Comparison of ENCODE assay signal across 8 cellular contexts in the genomic region with DNA sequence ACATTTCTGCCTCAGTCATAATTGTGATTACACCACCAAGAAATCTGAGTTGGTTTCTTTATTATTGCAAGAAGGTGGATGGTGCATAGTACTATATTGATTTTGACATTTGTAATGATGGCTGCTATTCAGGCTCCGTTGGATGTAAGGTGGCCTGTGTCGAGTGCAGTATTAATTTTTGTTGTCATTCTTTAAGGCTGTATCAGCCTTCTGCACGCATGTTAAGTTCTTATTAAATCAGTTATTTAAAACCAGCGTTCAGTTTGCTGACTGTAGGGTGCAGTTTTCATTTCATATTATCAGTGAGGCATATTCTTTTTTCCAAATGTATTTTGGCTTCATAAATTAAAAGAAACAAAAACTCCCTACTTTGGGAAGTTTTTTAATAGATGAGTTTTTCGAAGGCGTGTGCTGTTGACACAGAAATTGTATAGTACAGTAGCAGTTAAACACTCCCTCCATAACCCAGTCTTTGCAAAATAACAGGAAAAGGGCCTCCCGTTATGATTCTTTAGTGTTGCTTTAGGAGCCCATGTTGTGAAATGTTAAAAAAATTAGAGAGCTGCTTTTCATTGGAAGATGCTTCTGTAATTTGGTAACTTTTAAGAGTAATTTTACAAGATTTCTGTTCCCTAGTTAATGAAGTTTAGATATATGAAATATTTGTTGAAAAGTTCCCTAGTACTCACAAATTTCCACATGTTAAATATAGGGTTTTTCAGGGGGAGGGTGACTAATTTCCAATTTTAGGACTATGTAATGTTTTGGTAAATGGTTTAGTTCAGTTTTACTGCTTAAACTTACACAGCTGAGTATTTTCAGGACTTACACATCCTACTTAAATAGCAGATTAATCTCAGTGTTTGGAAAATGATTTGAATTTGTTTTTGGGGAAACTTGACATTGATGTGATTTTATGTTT. TPM values are rescaled to one million over a fixed set of nuclear protein-coding genes. Genes with fewer than 3 reads are reported as not detected.
DNase-seq lines count a peak whose midpoint lies in the region; ATAC-seq and TF ChIP-seq lines count a peak whose summit lies in the region.

No MANE protein-coding gene starts in this region.

- WGBS in prostate gland: 4% methylated on average over 7 of the region's 7 CpGs

- CTCF ChIA-PET in Panc1 (lab: Charles Lee): no interaction called here

- intact Hi-C loops in Panc1 (cut with micrococcal nuclease; ENCODE audit: unreplicated experiment): loop anchor here (5.0 kb wide), 1 partner anchor 118 kb away; a partner anchor contains a TSS
- intact Hi-C loops in prostate gland (cut with DNase I): no loop called here

- no peak for TF ChIP-seq POLR2A in prostate gland (IDR thresholded peaks at IDR 0.05)

- H3K9me3 ChIP-seq in Panc1 (ENCODE audit: control insufficient read depth, insufficient read depth, low read depth, low read length) (no peaks in the 10 kb centered on the region), prostate gland (no peaks in the 10 kb centered on the region)

- no TSS peak for BruUV-seq in Panc1 (replicated peaks; lab: Mats Ljungman, UMichigan)

- H3K4me3 ChIP-seq in Panc1 (ENCODE audit: low read depth in 2 of 2, low read length in 2 of 2): peak overlapping the region; percentile 90
- peak overlapping the region; percentile 89 for H3K4me3 ChIP-seq in epithelial cell of proximal tubule (ENCODE audit: low read depth, low read length)
- H3K4me3 ChIP-seq in prostate gland: peak overlapping the region; percentile 85 to 95

- H3K27ac ChIP-seq in Panc1 (ENCODE audit: low read length): peak overlapping the region; percentile 93
- peak overlapping the region; percentile 99 to 100 for H3K27ac ChIP-seq in prostate gland

- DNase-seq in ELR (ENCODE audit: low read depth) (peak; percentile 39), Panc1 (ENCODE audit: low read depth, low spot score) (no peak), epithelial cell of proximal tubule (ENCODE audit: low read depth) (no peak), prostate gland (ENCODE audit: low spot score) (no peak), NCI-H2227 treated with DMSO at 0.1 percent for 48 hours (lab: John Stamatoyannopoulos, UW) (no peak)
- no peak for DNase-seq in activated CD8-positive, alpha-beta memory T cell treated with anti-CD3 and anti-CD28 coated beads, Interleukin-2, amount 50 U/mL, for 4 hours

- H3K36me3 ChIP-seq in Panc1 (ENCODE audit: control insufficient read depth, insufficient read depth, low read length) (peaks cover 2% of the 10 kb centered on the region), prostate gland (no peaks in the 10 kb centered on the region)

- H3K4me1 ChIP-seq in Panc1 (ENCODE audit: control insufficient read depth, insufficient read depth, low read length): peaks cover 17% of the 10 kb centered on the region
- no peaks in the 10 kb centered on the region for H3K4me1 ChIP-seq in prostate gland (replicated peaks)

- H3K27me3 ChIP-seq in Panc1 (ENCODE audit: control insufficient read depth, insufficient read depth, low read length) (no peaks in the 10 kb centered on the region), prostate gland (replicated peaks; ENCODE audit: insufficient read depth) (no peaks in the 10 kb centered on the region)

- TF ChIP-seq CTCF in Panc1 (IDR thresholded peaks at IDR 0.05): no peak
- no peak for TF ChIP-seq CTCF in epithelial cell of proximal tubule (conservative IDR thresholded peaks at IDR 0.05; ENCODE audit: low read depth, low read length)
- TF ChIP-seq CTCF in prostate gland (IDR thresholded peaks at IDR 0.05): no peak

- ATAC-seq in Panc1 (no peak), HG03039 (IDR thresholded peaks at IDR 0.05; ENCODE audit: unreplicated experiment) (no peak), HG02970 (IDR thresholded peaks at IDR 0.05; ENCODE audit: low FRiP score, unreplicated experiment) (no peak)

- POLR2A ChIA-PET in Panc1 (lab: Charles Lee): no interaction called here

- in situ Hi-C loops in Panc1 (cut with HindIII; ENCODE audit: low pct_unique_long_range_greater_than_20kb, low sequenced_read_pairs): no loop called here

RNA-seq across cellular contexts. Expression of a gene that starts 1.9 kb away (rescaled TPM):
- total RNA-seq in Panc1 (2021; ENCODE audit: unreplicated experiment) (40.1 TPM), epithelial cell of proximal tubule (10.6 and 12.1 TPM in 2 replicates), prostate gland (10 to 100 TPM; 15.8 to 22.8 TPM)
- 12.7 TPM for polyA plus RNA-seq in Panc1 (2012; ENCODE audit: insufficient read length)
